ENCODE assay signal across 8 cellular contexts in genomic region chr4:47485047-47485692, GRCh38. TPM values are rescaled to one million over a fixed set of nuclear protein-coding genes. Genes with fewer than 3 reads are reported as not detected.
DNase-seq lines count a peak whose midpoint lies in the region; ATAC-seq, FAIRE-seq and TF ChIP-seq lines count a peak whose summit lies in the region.

Gene ATP10D, plus strand, starts transcription at chr4:47485275. Its CDS starts 27,266 bp downstream, at chr4:47512541.

- CTCF ChIA-PET in AG04450 (lab: Charles Lee): interaction anchor here (0.7 to 1.2 kb wide), 3 partner anchors 80 to 564 kb away, joined by 3 to 5 read pairs (median 3); no protein-coding TSS in a partner anchor

- ATAC-seq in GM18873 (IDR thresholded peaks at IDR 0.05; ENCODE audit: low FRiP score, unreplicated experiment) (peak; percentile 95), HG03135 (IDR thresholded peaks at IDR 0.05; ENCODE audit: unreplicated experiment) (peak; percentile 96)

- FAIRE-seq in islet of Langerhans (lab: Jason Lieb, UNC): peak; percentile 33

- POLR2A ChIA-PET in AG04450 (lab: Yijun Ruan, JAX): interaction anchor here (0.7 to 1.5 kb wide), 9 partner anchors 8 to 247 kb away, joined by 3 to 12 read pairs (median 5); partner anchors contain the start of gene COMMD8

- peak; percentile 33 for TF ChIP-seq CTCF in AG04450 (IDR thresholded peaks at IDR 0.05; ENCODE audit: low read depth, low read length)

- H3K4me3 ChIP-seq in AG04450 (ENCODE audit: low read depth, low read length): peak within 1 kb of the TSS; percentile 78

- peak; percentile 79 for DNase-seq in AG04450 (ENCODE audit: low read depth, low spot score)
- peak; percentile 83 for DNase-seq in NCI-H2227 (lab: John Stamatoyannopoulos, UW; ENCODE audit: unreplicated experiment)
- DNase-seq in activated CD4-positive, CD25-positive, alpha-beta regulatory T cell treated with anti-CD3 and anti-CD28 coated beads, Interleukin-2, amount 50 U/mL, for 16 hours (ENCODE audit: low read depth, low spot score): peak; percentile 49
- DNase-seq in cerebellar cortex (ENCODE audit: low spot score): peak; percentile 91
- DNase-seq in stimulated activated CD4-positive, alpha-beta T cell treated with anti-CD3 and anti-CD28 coated beads, Interleukin-12 subunit alpha, Interleukin-12 subunit beta, amount 100 ng/mL, for 24 hours (ENCODE audit: low read depth in 2 of 2): peak; percentile 56 to 78

- H3K9me3 ChIP-seq in AG04450 (ENCODE audit: control insufficient read depth, insufficient read depth, low read length): no peaks in the 10 kb centered on the region

- H3K27me3 ChIP-seq in AG04450 (ENCODE audit: control insufficient read depth, insufficient read depth, low read length): no peaks in the 10 kb centered on the region

- peak within 1 kb of the TSS; percentile 93 for H3K27ac ChIP-seq in AG04450 (ENCODE audit: low read depth, low read length)

RNA-seq across cellular contexts. Expression of gene ATP10D, which starts in this region (rescaled TPM):
- polyA plus RNA-seq in AG04450 (2011; rRNA removed): 44.5 and 48.2 TPM in 2 replicates
- polyA minus RNA-seq in AG04450 (2011; rRNA and poly(A)+ RNA removed): 106 and 134 TPM in 2 replicates

Comparison
In these comparisons a context has a peak if more than half of its experiments do, and no peak if none do; other contexts are left out.
1. Peak in every context shown above with its lines: DNase-seq, ATAC-seq, H3K4me3 ChIP-seq and H3K27ac ChIP-seq.